Comparison of ENCODE assay signal across 8 cellular contexts in the genomic region with DNA sequence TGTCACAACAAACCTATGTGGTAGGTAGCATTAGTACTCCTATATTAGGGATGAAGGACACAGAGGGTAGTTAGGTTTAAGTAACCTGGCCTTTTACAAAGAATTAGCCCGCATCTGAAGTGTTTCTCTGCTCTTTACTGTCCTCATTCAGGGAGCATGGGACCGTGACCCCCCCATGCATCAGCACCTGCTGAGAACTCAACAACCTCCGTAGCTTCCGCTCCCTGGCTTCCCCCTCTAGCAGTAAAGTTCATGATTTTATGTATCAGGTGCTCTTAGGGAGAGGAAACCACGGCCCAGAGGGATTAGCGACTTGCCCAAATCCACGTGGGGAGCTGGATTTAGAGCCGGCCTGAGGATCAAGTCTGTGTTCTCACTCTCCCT.
DNase-seq lines count a peak whose midpoint lies in the region; ATAC-seq and TF ChIP-seq lines count a peak whose summit lies in the region.
"Had no signal": no experiment of that assay in that cellular context is flagged by ENCODE, and none has a peak within 500 bp of the region (broad histone marks: within the 10 kb centered on the region; RNA-seq: fewer than 3 reads in every experiment).

No MANE protein-coding gene starts in this region.

- peaks cover 10% of the 10 kb centered on the region for H3K9me3 Mint-ChIP-seq in HFFc6

- peak overlapping the region in 1 of 3 donors; percentile 66 for H3K9ac ChIP-seq in skeletal muscle tissue (ENCODE audit: low read depth in 1 of 3, low read length in 3 of 3)

- H3K36me3 ChIP-seq in ectodermal cell (ENCODE audit: control insufficient read depth, insufficient read depth, low read length), result no peaks in the 10 kb centered on the region
- H3K36me3 ChIP-seq in skeletal muscle tissue (ENCODE audit: control insufficient read depth in 3 of 3, insufficient read depth in 3 of 3, low read length in 3 of 3), result no peaks in the 10 kb centered on the region

- peak; percentile 25 for ATAC-seq in GM19372 (IDR thresholded peaks at IDR 0.05; ENCODE audit: low read depth, unreplicated experiment)
- ATAC-seq in HG02885 (IDR thresholded peaks at IDR 0.05; ENCODE audit: poor library complexity, unreplicated experiment), result peak; percentile 35
- ATAC-seq in HG02623 (IDR thresholded peaks at IDR 0.05; ENCODE audit: unreplicated experiment), result no peak

- H3K4me1 ChIP-seq in ectodermal cell (ENCODE audit: control insufficient read depth, insufficient read depth, low read length), result peaks cover 4% of the 10 kb centered on the region
- peaks cover 9 to 14% (median 11%) of the 10 kb centered on the region in 3 donors for H3K4me1 ChIP-seq in skeletal muscle tissue (ENCODE audit: control insufficient read depth in 3 of 3, insufficient read depth in 3 of 3, low read length in 3 of 3)

- no peak overlapping the region for H3K27ac Mint-ChIP-seq in HFFc6
- H3K27ac Mint-ChIP-seq: T-cell had no signal

- no peak for TF ChIP-seq CTCF in HFFc6 (IDR thresholded peaks at IDR 0.05)

- peak overlapping the region; percentile 33 for H3K4me3 ChIP-seq in ectodermal cell (ENCODE audit: insufficient read depth, low read depth, low read length)
- H3K4me3 ChIP-seq in skeletal muscle tissue (ENCODE audit: low read length in 3 of 3), result peak overlapping the region; percentile 20 to 49 (median 25)

- peaks cover 14% of the 10 kb centered on the region for H3K36me3 Mint-ChIP-seq in HFFc6 (ENCODE audit: low read depth)

- WGBS in ectodermal cell, 2 experiments, result 33 to 38% methylated on average over 8 of the region's 8 CpGs

- H3K9me3 ChIP-seq in ectodermal cell (ENCODE audit: control insufficient read depth, low read length) (no peaks in the 10 kb centered on the region), skeletal muscle tissue (ENCODE audit: control insufficient read depth in 3 of 3, low read length in 3 of 3) (no peaks in the 10 kb centered on the region)

- peaks cover 12% of the 10 kb centered on the region for H3K4me1 Mint-ChIP-seq in HFFc6 (ENCODE audit: low read depth)

- H3K27me3 ChIP-seq in ectodermal cell (ENCODE audit: control insufficient read depth, insufficient read depth, low read length, poor library complexity, severe bottlenecking), result peaks cover 7% of the 10 kb centered on the region
- H3K27me3 ChIP-seq in skeletal muscle tissue (ENCODE audit: control insufficient read depth in 3 of 3, insufficient read depth in 3 of 3, low read length in 3 of 3), result no peaks in the 10 kb centered on the region

- DNase-seq in globus pallidus (ENCODE audit: low spot score), result no peak
- DNase-seq in HFFc6, result no peak

- H3K27ac ChIP-seq in ectodermal cell (ENCODE audit: insufficient read depth, low read depth, low read length, poor library complexity, severe bottlenecking) (no peak overlapping the region), skeletal muscle tissue (ENCODE audit: low read depth, low read length) (no peak overlapping the region)

- H3K27me3 Mint-ChIP-seq in HFFc6 (ENCODE audit: insufficient read depth), result peaks cover 4% of the 10 kb centered on the region; the same call in 1 of the 2 replicates
- H3K27me3 Mint-ChIP-seq: T-cell had no signal

- H3K4me3 Mint-ChIP-seq in HFFc6, result no peak overlapping the region
